Comparison of ENCODE assay signal across 8 cellular contexts in genomic region chr12:10140001-10140400, GRCh38. TPM values are rescaled to one million over a fixed set of nuclear protein-coding genes. Genes with fewer than 3 reads are reported as not detected.
A peak's percentile ranks its signal among the peaks of the same experiment; 100 is the strongest.
DNase-seq lines count a peak whose midpoint lies in the region; ATAC-seq and TF ChIP-seq lines count a peak whose summit lies in the region.

No MANE protein-coding gene starts in this region.

- TF ChIP-seq CTCF in Calu3 (IDR thresholded peaks at IDR 0.05; ENCODE audit: unreplicated experiment): peak; percentile 40

- no TSS peak for BruUV-seq in Calu3 (replicated peaks; lab: Mats Ljungman, UMichigan)

- intact Hi-C loops in Calu3 (cut with micrococcal nuclease; ENCODE audit: unreplicated experiment): loop anchor here (1.0 to 5.0 kb wide), 4 partner anchors 106 to 390 kb away; partner anchors contain the start of gene CLEC12B

- ATAC-seq in GM18502 (IDR thresholded peaks at IDR 0.05; ENCODE audit: poor library complexity, unreplicated experiment) (no peak), HG02840 (IDR thresholded peaks at IDR 0.05; ENCODE audit: low FRiP score, unreplicated experiment) (no peak)

- H3K4me3 Mint-ChIP-seq in Calu3 (ENCODE audit: low read depth, unreplicated experiment): no peak overlapping the region

- no peaks in the 10 kb centered on the region for H3K9me3 Mint-ChIP-seq in Calu3 (ENCODE audit: low read depth, unreplicated experiment)

- H3K27ac Mint-ChIP-seq in Calu3 (ENCODE audit: unreplicated experiment): no peak overlapping the region

- DNase-seq in Calu3 (peak; percentile 54), HS-5 (ENCODE audit: low read depth) (peak; percentile 34), SK-N-DZ (ENCODE audit: low spot score) (peak; percentile 31), astrocyte of the hippocampus (ENCODE audit: low read depth, low spot score) (peak; percentile 69), inferior parietal cortex (ENCODE audit: extremely low spot score) (peak; percentile 72)
- peak; percentile 37 to 50 for DNase-seq in stimulated activated CD4-positive, alpha-beta T cell treated with anti-CD3 and anti-CD28 coated beads, Interleukin-2, amount 100 ng/mL, for 24 hours

- no peaks in the 10 kb centered on the region for H3K36me3 Mint-ChIP-seq in Calu3 (ENCODE audit: insufficient read depth, unreplicated experiment)

- H3K27me3 Mint-ChIP-seq in Calu3 (ENCODE audit: unreplicated experiment): no peaks in the 10 kb centered on the region

- H3K4me1 Mint-ChIP-seq in Calu3 (ENCODE audit: low read depth, unreplicated experiment): no peaks in the 10 kb centered on the region

- CTCF ChIA-PET in Calu3 (lab: Charles Lee): interaction anchor here (0.6 to 2.3 kb wide), 6 partner anchors 15 to 392 kb away, joined by 3 to 13 read pairs (median 4); partner anchors contain the start of gene CLEC12B

RNA-seq across cellular contexts. Expression of gene CLEC7A, which starts 10.0 kb away (rescaled TPM):
- total RNA-seq in Calu3 (2022): 1.2 and 1.4 TPM in 2 replicates
- not detected in 2 replicates for polyA plus RNA-seq in SK-N-DZ (2014; cell fraction: cytosol; rRNA removed)
- polyA plus RNA-seq in SK-N-DZ (2014; cell fraction: nucleus; rRNA removed): not detected in 2 replicates

RNA-seq across cellular contexts. Expression of gene OLR1, which starts 31.9 kb away (rescaled TPM):
- not detected in 2 replicates for total RNA-seq in Calu3 (2022)
- not detected in 2 replicates for polyA plus RNA-seq in SK-N-DZ (2014; cell fraction: cytosol; rRNA removed)
- not detected in 2 replicates for polyA plus RNA-seq in SK-N-DZ (2014; cell fraction: nucleus; rRNA removed)

RNA-seq across cellular contexts. Expression of gene TMEM52B, which starts 38.8 kb away (rescaled TPM):
- total RNA-seq in Calu3 (2022): not detected in 2 replicates
- not detected in 2 replicates for polyA plus RNA-seq in SK-N-DZ (2014; cell fraction: cytosol; rRNA removed)
- not detected in 2 replicates for polyA plus RNA-seq in SK-N-DZ (2014; cell fraction: nucleus; rRNA removed)

RNA-seq across cellular contexts. Expression of gene CLEC1A, which starts 41.2 kb away (rescaled TPM):
- total RNA-seq in Calu3 (2022): not detected in 2 replicates
- not detected in 2 replicates for polyA plus RNA-seq in SK-N-DZ (2014; cell fraction: cytosol; rRNA removed)
- polyA plus RNA-seq in SK-N-DZ (2014; cell fraction: nucleus; rRNA removed): not detected in 2 replicates
